9 cellular contexts compared by ENCODE assay signal in the genomic region with DNA sequence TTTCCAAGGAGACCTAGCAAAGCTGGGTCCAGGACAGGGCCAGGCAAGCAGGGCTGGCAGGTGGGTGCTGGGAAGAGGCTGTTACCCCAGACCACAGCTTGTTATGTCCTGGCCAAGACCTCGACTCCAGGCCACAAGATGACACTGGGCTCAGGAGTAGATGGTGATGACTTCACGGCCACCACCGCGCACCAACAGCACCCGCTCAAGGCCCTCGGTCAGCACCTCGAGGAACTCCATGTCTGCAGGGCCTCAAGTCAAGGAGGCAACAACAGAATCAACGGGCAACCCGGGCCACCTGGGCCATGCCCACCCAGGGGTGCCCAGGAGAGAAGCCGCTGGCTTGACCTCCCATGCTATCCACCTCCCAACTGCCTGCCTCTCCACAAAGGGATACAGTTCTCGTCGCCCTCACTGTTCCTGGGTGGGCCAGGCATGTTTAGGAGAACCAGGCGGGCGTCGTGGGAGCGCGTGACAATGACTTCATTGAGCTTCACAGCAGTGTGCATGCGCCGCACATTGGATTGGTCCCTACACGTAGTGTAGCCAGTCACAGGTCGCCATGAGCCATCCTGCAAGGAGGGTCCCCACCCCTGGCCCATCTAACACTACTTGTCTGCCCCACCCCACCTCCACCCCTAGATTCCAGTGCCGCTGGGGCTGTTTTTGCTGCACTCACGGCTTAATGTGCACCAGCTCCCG. TPM values are rescaled to one million over a fixed set of nuclear protein-coding genes. Genes with fewer than 3 reads are reported as not detected.
DNase-seq lines count a peak whose midpoint lies in the region; ATAC-seq, FAIRE-seq and TF ChIP-seq lines count a peak whose summit lies in the region.
"Had no signal": no experiment of that assay in that cellular context is flagged by ENCODE, and none has a peak within 500 bp of the region (broad histone marks: within the 10 kb centered on the region; RNA-seq: fewer than 3 reads in every experiment).

No MANE protein-coding gene starts in this region.

- no peaks in the 10 kb centered on the region for H3K9me3 ChIP-seq in H1 (ENCODE audit: insufficient read depth in 2 of 2, low read depth in 1 of 2, low read length in 1 of 2)
- H3K9me3 ChIP-seq: MG63 had no signal

- H3K4me3 ChIP-seq in H1 (ENCODE audit: extremely low read depth in 1 of 4, insufficient read depth in 2 of 4, low read depth in 3 of 4, low read length in 4 of 4) = no peak overlapping the region
- no peak overlapping the region for H3K4me3 ChIP-seq in brain microvascular endothelial cell (ENCODE audit: low read depth, low read length)
- H3K4me3 ChIP-seq: MG63 had no signal

- H3K18ac ChIP-seq in H1 (ENCODE audit: extremely low read depth, low read length) = no peak overlapping the region

- no peak for TF ChIP-seq EP300 in H1 (IDR thresholded peaks at IDR 0.05; ENCODE audit: borderline replicate concordance in 1 of 2, low read depth in 2 of 2, low read length in 2 of 2)

- H3K4me1 ChIP-seq in H1 (replicated peaks in 1 of 4; ENCODE audit: control insufficient read depth in 3 of 4, insufficient read depth in 4 of 4, low read length in 3 of 4) = no peaks in the 10 kb centered on the region; a peak in 1 of 7 replicates

- H3K4me2 ChIP-seq in H1 (ENCODE audit: insufficient read depth in 1 of 2, low read depth in 2 of 2, low read length in 2 of 2) = no peak overlapping the region

- intact Hi-C loops in sciatic nerve (cut with DNase I) = no loop called here

- CTCF ChIA-PET in H1 (lab: Charles Lee; ENCODE audit: partially characterized antibody) = interaction anchor here (0.6 to 27.1 kb wide), 10 partner anchors 8 to 504 kb away, joined by 3 to 623 read pairs (median 4); a partner anchor contains a TSS

- H3K27me3 ChIP-seq in H1 (replicated peaks in 1 of 4; ENCODE audit: control insufficient read depth in 3 of 4, extremely low read depth in 1 of 4, insufficient read depth in 3 of 4, low read length in 3 of 4) (no peaks in the 10 kb centered on the region), brain microvascular endothelial cell (replicated peaks) (no peaks in the 10 kb centered on the region)
- H3K27me3 ChIP-seq: MG63 had no signal

- H2BK20ac ChIP-seq in H1 (ENCODE audit: low read length) = no peak overlapping the region

- no peak overlapping the region for H4K91ac ChIP-seq in H1 (replicated peaks; ENCODE audit: insufficient read length, low read length)

- H4K8ac ChIP-seq in H1 (ENCODE audit: extremely low read depth, insufficient read depth, low read length) = peak overlapping the region; percentile 80; the same call in 1 of the 2 replicates

- in situ Hi-C loops in brain microvascular endothelial cell (cut with HindIII; ENCODE audit: low pct_ligation_motif_present, low sequenced_read_pairs) = no loop called here

- H2BK12ac ChIP-seq in H1 (ENCODE audit: low read depth, low read length) = no peak overlapping the region

- no peak for TF ChIP-seq CTCF in H1 (IDR thresholded peaks at IDR 0.05; ENCODE audit: control extremely low read depth in 1 of 3, insufficient read depth in 1 of 3, low read depth in 1 of 3, low read length in 3 of 3)
- no peak for TF ChIP-seq CTCF in brain microvascular endothelial cell (IDR thresholded peaks at IDR 0.05; ENCODE audit: low read depth, low read length, missing control alignments)

- TF ChIP-seq POLR2A in GM18526 (IDR thresholded peaks at IDR 0.05; ENCODE audit: extremely low read depth, insufficient read length) (peak; percentile 23), H1 (IDR thresholded peaks at IDR 0.05; ENCODE audit: control extremely low read depth in 1 of 2, low read depth in 2 of 2, low read length in 2 of 2) (no peak)

- POLR2A ChIA-PET in H1 (lab: Charles Lee; ENCODE audit: partially characterized antibody) = interaction anchor here (0.9 to 6.8 kb wide), 11 partner anchors 9 to 291 kb away, joined by 3 to 31 read pairs (median 3); a partner anchor contains a TSS

- no peak overlapping the region for H2AK5ac ChIP-seq in H1 (ENCODE audit: low read depth, low read length)

- no peak for FAIRE-seq in H1 (lab: Jason Lieb, UNC)
- FAIRE-seq: endothelial cell of umbilical vein had no signal

- TF ChIP-seq RAD21 in H1 (IDR thresholded peaks at IDR 0.05 in 1 of 2, conservative IDR thresholded peaks at IDR 0.05 in 1 of 2; ENCODE audit: low read depth in 2 of 2, low read length in 2 of 2) = no peak

- H2AFZ ChIP-seq in H1 (ENCODE audit: low read length) = no peak overlapping the region

- peaks cover 5 to 38% (median 15%) of the 10 kb centered on the region in 4 experiments; a peak in 6 of 8 replicates for H3K36me3 ChIP-seq in H1 (ENCODE audit: control insufficient read depth in 2 of 4, insufficient read depth in 4 of 4, low read length in 3 of 4)
- peaks cover 91% of the 10 kb centered on the region for H3K36me3 ChIP-seq in brain microvascular endothelial cell (replicated peaks)
- H3K36me3 ChIP-seq: MG63 had no signal

- H3K23me2 ChIP-seq in H1 (ENCODE audit: low read depth, low read length) = no peaks in the 10 kb centered on the region

- H3K9ac ChIP-seq in H1 (replicated peaks in 1 of 4; ENCODE audit: extremely low read depth in 1 of 4, low read depth in 3 of 4, low read length in 3 of 4) = no peak overlapping the region

- no peak overlapping the region for H2BK15ac ChIP-seq in H1 (ENCODE audit: low read length)

- no peak overlapping the region for H4K5ac ChIP-seq in H1 (ENCODE audit: insufficient read length, low read depth, low read length)

- H3K27ac ChIP-seq in H1 (ENCODE audit: low read depth, low read length) = no peak overlapping the region
- H3K27ac ChIP-seq in brain microvascular endothelial cell = no peak overlapping the region

- no peaks in the 10 kb centered on the region for H3K79me2 ChIP-seq in H1 (ENCODE audit: control insufficient read depth in 1 of 2, insufficient read depth in 2 of 2, low read length in 2 of 2)

- H3K4ac ChIP-seq in H1 (replicated peaks; ENCODE audit: insufficient read length, low read depth, low read length) = no peak overlapping the region

- ATAC-seq in sciatic nerve = peak; percentile 0
- no peak for ATAC-seq in GM21529 (IDR thresholded peaks at IDR 0.05; ENCODE audit: unreplicated experiment)
- ATAC-seq in HG02623 (IDR thresholded peaks at IDR 0.05; ENCODE audit: unreplicated experiment) = no peak

- no peak overlapping the region for H3K56ac ChIP-seq in H1 (replicated peaks; ENCODE audit: insufficient read length, low read depth, low read length)

- no peak overlapping the region for H2BK5ac ChIP-seq in H1 (ENCODE audit: low read depth, low read length)

- H3K79me1 ChIP-seq in H1 (ENCODE audit: low read depth, low read length) = peaks cover 2% of the 10 kb centered on the region; the same call in 1 of the 2 replicates

- H2BK120ac ChIP-seq in H1 (replicated peaks; ENCODE audit: low read depth, low read length) = no peak overlapping the region

- peaks cover 15 to 45% of the 10 kb centered on the region in 2 experiments for H4K20me1 ChIP-seq in H1 (replicated peaks in 1 of 2; ENCODE audit: control insufficient read depth in 1 of 2, insufficient read depth in 2 of 2, low read length in 2 of 2)

- no peak overlapping the region for H3K14ac ChIP-seq in H1 (ENCODE audit: insufficient read length)

- H3K23ac ChIP-seq in H1 (ENCODE audit: insufficient read length) = no peak overlapping the region

- no peak for DNase-seq in H1 (ENCODE audit: low read depth in 1 of 2, low spot score in 2 of 2)
- DNase-seq in sciatic nerve (ENCODE audit: low spot score) = peak; percentile 63
- DNase-seq in brain microvascular endothelial cell = no peak
- DNase-seq: activated CD4-positive, alpha-beta T cell treated with anti-CD3 and anti-CD28 coated beads, Interleukin-2, amount 10 ng/mL, durations not matched to agents 24 days and 14 days; MG63 had no signal

- WGBS in H1 (ENCODE audit: extremely low coverage in 1 of 2, insufficient coverage in 1 of 2, insufficient read length in 1 of 2, insufficient replicate concordance in 2 of 2, low coverage in 1 of 2, low lambda C conversion rate in 2 of 2, missing lambda C conversion rate in 1 of 2), 2 experiments = 96% methylated on average over 24 of the region's 24 CpGs; no CpG with 5 or more reads in 1 of the 2 experiments

RNA-seq across cellular contexts. Expression of a gene that starts 0.9 kb away (rescaled TPM):
- total RNA-seq in H1 (2021; fragmentation: NEBNext Ultra II Directional; extraction: Animal tissue kit (Norgen Biotek cat#: 25700)) = 14.9 and 19.6 TPM in 2 replicates
- 9.4 and 11.6 TPM in 2 replicates for polyA plus RNA-seq in H1 (2011; rRNA removed)
- polyA plus RNA-seq in H1 (2011; cell fraction: cytosol; rRNA removed) = 9.3 TPM
- polyA plus RNA-seq in H1 (2011; cell fraction: nucleus; rRNA removed) = 62.0 TPM
- polyA plus RNA-seq in H1 (2012, experiment 1 of 2) = 19.5 to 25.9 TPM (median 21.2 TPM) in 4 replicates
- 22.3 TPM for polyA plus RNA-seq in H1 (2012, experiment 2 of 2)
- polyA plus RNA-seq in H1 (2013, experiment 1 of 2) = 15.8 TPM
- 13.4 TPM for polyA plus RNA-seq in H1 (2013, experiment 2 of 2)
- polyA minus RNA-seq in H1 (2011; rRNA and poly(A)+ RNA removed) = 1.4 and 2.8 TPM in 2 replicates
- polyA minus RNA-seq in H1 (2011; cell fraction: cytosol; rRNA and poly(A)+ RNA removed) = 7.0 TPM
- 8.9 TPM for polyA minus RNA-seq in H1 (2011; cell fraction: nucleus; rRNA and poly(A)+ RNA removed)
- 46.2 TPM for total RNA-seq in sciatic nerve

RNA-seq across cellular contexts. Expression of a gene that starts 8.2 kb away (rescaled TPM):
- total RNA-seq in H1 (2021; fragmentation: NEBNext Ultra II Directional; extraction: Animal tissue kit (Norgen Biotek cat#: 25700)) = 32.1 and 38.8 TPM in 2 replicates
- 61.9 and 81.7 TPM in 2 replicates for polyA plus RNA-seq in H1 (2011; rRNA removed)
- 47.2 TPM for polyA plus RNA-seq in H1 (2011; cell fraction: cytosol; rRNA removed)
- polyA plus RNA-seq in H1 (2011; cell fraction: nucleus; rRNA removed) = 36.5 TPM
- 29.7 to 57.9 TPM (median 50.6 TPM) in 4 replicates for polyA plus RNA-seq in H1 (2012, experiment 1 of 2)
- polyA plus RNA-seq in H1 (2012, experiment 2 of 2) = 57.3 TPM
- polyA plus RNA-seq in H1 (2013, experiment 1 of 2) = 64.3 TPM
- 57.8 TPM for polyA plus RNA-seq in H1 (2013, experiment 2 of 2)
- 4.0 and 6.0 TPM in 2 replicates for polyA minus RNA-seq in H1 (2011; rRNA and poly(A)+ RNA removed)
- 15.5 TPM for polyA minus RNA-seq in H1 (2011; cell fraction: cytosol; rRNA and poly(A)+ RNA removed)
- polyA minus RNA-seq in H1 (2011; cell fraction: nucleus; rRNA and poly(A)+ RNA removed) = 14.2 TPM
- 35.3 TPM for total RNA-seq in sciatic nerve

RNA-seq across cellular contexts. Expression of a gene that starts 13.2 kb away (rescaled TPM):
- 1.7 and 5.0 TPM in 2 replicates for total RNA-seq in H1 (2021; fragmentation: NEBNext Ultra II Directional; extraction: Animal tissue kit (Norgen Biotek cat#: 25700))
- 4.0 and 4.2 TPM in 2 replicates for polyA plus RNA-seq in H1 (2011; rRNA removed)
- polyA plus RNA-seq in H1 (2011; cell fraction: cytosol; rRNA removed) = 2.6 TPM
- polyA plus RNA-seq in H1 (2011; cell fraction: nucleus; rRNA removed) = 5.7 TPM
- 3.4 to 4.9 TPM (median 3.9 TPM) in 4 replicates for polyA plus RNA-seq in H1 (2012, experiment 1 of 2)
- 5.9 TPM for polyA plus RNA-seq in H1 (2012, experiment 2 of 2)
- 1.9 TPM for polyA plus RNA-seq in H1 (2013, experiment 1 of 2)
- 1.7 TPM for polyA plus RNA-seq in H1 (2013, experiment 2 of 2)
- polyA minus RNA-seq in H1 (2011; rRNA and poly(A)+ RNA removed) = 1.3 and 1.5 TPM in 2 replicates
- polyA minus RNA-seq in H1 (2011; cell fraction: cytosol; rRNA and poly(A)+ RNA removed) = 1.0 TPM
- polyA minus RNA-seq in H1 (2011; cell fraction: nucleus; rRNA and poly(A)+ RNA removed) = 0.90 TPM
- total RNA-seq in sciatic nerve = 0.98 TPM

RNA-seq across cellular contexts. Expression of a gene that starts 23.6 kb away (rescaled TPM):
- total RNA-seq in H1 (2021; fragmentation: NEBNext Ultra II Directional; extraction: Animal tissue kit (Norgen Biotek cat#: 25700)) = 41.3 and 46.6 TPM in 2 replicates
- 49.3 and 66.6 TPM in 2 replicates for polyA plus RNA-seq in H1 (2011; rRNA removed)
- polyA plus RNA-seq in H1 (2011; cell fraction: cytosol; rRNA removed) = 35.5 TPM
- 195 TPM for polyA plus RNA-seq in H1 (2011; cell fraction: nucleus; rRNA removed)
- polyA plus RNA-seq in H1 (2012, experiment 1 of 2) = 34.9 to 45.5 TPM (median 42.8 TPM) in 4 replicates
- 26.8 TPM for polyA plus RNA-seq in H1 (2012, experiment 2 of 2)
- polyA plus RNA-seq in H1 (2013, experiment 1 of 2) = 32.1 TPM
- 31.3 TPM for polyA plus RNA-seq in H1 (2013, experiment 2 of 2)
- 65.4 and 66.1 TPM in 2 replicates for polyA minus RNA-seq in H1 (2011; rRNA and poly(A)+ RNA removed)
- polyA minus RNA-seq in H1 (2011; cell fraction: cytosol; rRNA and poly(A)+ RNA removed) = 40.2 TPM
- 80.2 TPM for polyA minus RNA-seq in H1 (2011; cell fraction: nucleus; rRNA and poly(A)+ RNA removed)
- 115 TPM for total RNA-seq in sciatic nerve

RNA-seq across cellular contexts. Expression of a gene that starts 35.5 kb away (rescaled TPM):
- total RNA-seq in H1 (2021; fragmentation: NEBNext Ultra II Directional; extraction: Animal tissue kit (Norgen Biotek cat#: 25700)) = 9.9 and 10.6 TPM in 2 replicates
- polyA plus RNA-seq in H1 (2011; rRNA removed) = 6.5 and 12.7 TPM in 2 replicates
- polyA plus RNA-seq in H1 (2011; cell fraction: cytosol; rRNA removed) = 5.6 TPM
- 14.0 TPM for polyA plus RNA-seq in H1 (2011; cell fraction: nucleus; rRNA removed)
- polyA plus RNA-seq in H1 (2012, experiment 1 of 2) = 5.9 to 9.4 TPM (median 8.9 TPM) in 4 replicates
- polyA plus RNA-seq in H1 (2012, experiment 2 of 2) = 11.5 TPM
- polyA plus RNA-seq in H1 (2013, experiment 1 of 2) = 12.1 TPM
- polyA plus RNA-seq in H1 (2013, experiment 2 of 2) = 10.7 TPM
- polyA minus RNA-seq in H1 (2011; rRNA and poly(A)+ RNA removed) = 2.9 and 5.2 TPM in 2 replicates
- 3.7 TPM for polyA minus RNA-seq in H1 (2011; cell fraction: cytosol; rRNA and poly(A)+ RNA removed)
- polyA minus RNA-seq in H1 (2011; cell fraction: nucleus; rRNA and poly(A)+ RNA removed) = 3.0 TPM
- not detected for total RNA-seq in sciatic nerve
- total RNA-seq: activated CD4-positive, alpha-beta T cell treated with anti-CD3 and anti-CD28 coated beads, Interleukin-2, amount 10 ng/mL, durations not matched to agents 24 days and 14 days; endothelial cell of umbilical vein had no signal
